Comparison of ENCODE assay signal across 1 cellular context in genomic region chr9:26892251-26893029, GRCh38.
A peak's percentile ranks its signal among the peaks of the same experiment; 100 is the strongest.
TF ChIP-seq lines count a peak whose summit lies in the region.

CAAP1 (minus strand) TSS chr9:26892802; CDS start chr9:26892715, 87 bp downstream.

TF ChIP-seq in HepG2, 621 proteins besides CTCF, POLR2A, EP300 and RAD21 (continued from another document and continues in another):
- no peak; the same call in none of the 2 replicates for TF ChIP-seq TFDP2 (CRISPR knock-in tag; IDR thresholded peaks at IDR 0.05)
- no peak for TF ChIP-seq THYN1 (CRISPR knock-in tag; IDR thresholded peaks at IDR 0.05; ENCODE audit: borderline replicate concordance, low read depth)
- TF ChIP-seq PBX3 (CRISPR knock-in tag; IDR thresholded peaks at IDR 0.05; ENCODE audit: borderline replicate concordance), result no peak
- TF ChIP-seq PREB (CRISPR knock-in tag; IDR thresholded peaks at IDR 0.05), result no peak
- peak; percentile 87 for TF ChIP-seq ZFX (CRISPR knock-in tag; IDR thresholded peaks at IDR 0.05; ENCODE audit: low read depth)
- TF ChIP-seq ZNF362 (CRISPR knock-in tag; IDR thresholded peaks at IDR 0.05; ENCODE audit: borderline replicate concordance), result no peak
- TF ChIP-seq CBX1 (IDR thresholded peaks at IDR 0.05; ENCODE audit: low read depth), result no peak
- TF ChIP-seq ZNF710 (CRISPR knock-in tag; IDR thresholded peaks at IDR 0.05; ENCODE audit: borderline replicate concordance), result no peak
- TF ChIP-seq ZNF276 (CRISPR knock-in tag; IDR thresholded peaks at IDR 0.05; ENCODE audit: low read depth), result no peak
- TF ChIP-seq MXD1 (CRISPR knock-in tag; IDR thresholded peaks at IDR 0.05), result peak; percentile 91
- TF ChIP-seq NPAS2 (CRISPR knock-in tag; IDR thresholded peaks at IDR 0.05; ENCODE audit: borderline replicate concordance), result peak; percentile 75; the same call in 1 of the 2 replicates
- TF ChIP-seq RFX1 (IDR thresholded peaks at IDR 0.05), result no peak
- no peak for TF ChIP-seq SATB2 (CRISPR knock-in tag; IDR thresholded peaks at IDR 0.05)
- peak; percentile 95; the same call in 1 of the 2 replicates for TF ChIP-seq TRAFD1 (CRISPR knock-in tag; IDR thresholded peaks at IDR 0.05; ENCODE audit: borderline replicate concordance)
- no peak for TF ChIP-seq ZNF740 (CRISPR knock-in tag; IDR thresholded peaks at IDR 0.05)
- TF ChIP-seq ZNF563 (CRISPR knock-in tag; IDR thresholded peaks at IDR 0.05), result peak; percentile 66; the same call in 1 of the 2 replicates
- 0 out of 2 replicates have a peak, but pooled peaks have one; percentile 13 for TF ChIP-seq RERE (CRISPR knock-in tag; IDR thresholded peaks at IDR 0.05; ENCODE audit: low read depth)
- TF ChIP-seq ETV5 (CRISPR knock-in tag; IDR thresholded peaks at IDR 0.05; ENCODE audit: borderline replicate concordance), result peak; percentile 69
- peak; percentile 29; the same call in 1 of the 2 replicates for TF ChIP-seq FOXK2 (IDR thresholded peaks at IDR 0.05)
- TF ChIP-seq CCDC6 (CRISPR knock-in tag; IDR thresholded peaks at IDR 0.05), result peak; percentile 95; the same call in 1 of the 2 replicates
- 0 out of 2 replicates have a peak, but pooled peaks have one; percentile 38 for TF ChIP-seq ZNF766 (CRISPR knock-in tag; IDR thresholded peaks at IDR 0.05; ENCODE audit: borderline replicate concordance)
- 0 out of 2 replicates have a peak, but pooled peaks have one; percentile 39 for TF ChIP-seq ZNF790 (CRISPR knock-in tag; IDR thresholded peaks at IDR 0.05; ENCODE audit: borderline replicate concordance)
- TF ChIP-seq NR2F1 (CRISPR knock-in tag; IDR thresholded peaks at IDR 0.05), result no peak
- TF ChIP-seq ZNF788 (CRISPR knock-in tag; IDR thresholded peaks at IDR 0.05; ENCODE audit: borderline replicate concordance), result peak; percentile 93
- TF ChIP-seq ZNF431 (CRISPR knock-in tag; IDR thresholded peaks at IDR 0.05; ENCODE audit: borderline replicate concordance, low read depth), result no peak; the same call in 1 of the 2 replicates
- TF ChIP-seq HNRNPLL (IDR thresholded peaks at IDR 0.05; ENCODE audit: low read depth, low read length, poor library complexity, severe bottlenecking), result peak; percentile 99
- TF ChIP-seq SP2 (CRISPR knock-in tag; IDR thresholded peaks at IDR 0.05), result peak; percentile 74
- TF ChIP-seq ZFP36 (IDR thresholded peaks at IDR 0.05; ENCODE audit: borderline replicate concordance, low read depth, low read length, partially characterized antibody), result no peak
- no peak for TF ChIP-seq ZNF646 (CRISPR knock-in tag; IDR thresholded peaks at IDR 0.05)
- TF ChIP-seq FLYWCH1 (CRISPR knock-in tag; IDR thresholded peaks at IDR 0.05), result no peak
